ENCODE assay signal across 15 cellular contexts in the genomic region with DNA sequence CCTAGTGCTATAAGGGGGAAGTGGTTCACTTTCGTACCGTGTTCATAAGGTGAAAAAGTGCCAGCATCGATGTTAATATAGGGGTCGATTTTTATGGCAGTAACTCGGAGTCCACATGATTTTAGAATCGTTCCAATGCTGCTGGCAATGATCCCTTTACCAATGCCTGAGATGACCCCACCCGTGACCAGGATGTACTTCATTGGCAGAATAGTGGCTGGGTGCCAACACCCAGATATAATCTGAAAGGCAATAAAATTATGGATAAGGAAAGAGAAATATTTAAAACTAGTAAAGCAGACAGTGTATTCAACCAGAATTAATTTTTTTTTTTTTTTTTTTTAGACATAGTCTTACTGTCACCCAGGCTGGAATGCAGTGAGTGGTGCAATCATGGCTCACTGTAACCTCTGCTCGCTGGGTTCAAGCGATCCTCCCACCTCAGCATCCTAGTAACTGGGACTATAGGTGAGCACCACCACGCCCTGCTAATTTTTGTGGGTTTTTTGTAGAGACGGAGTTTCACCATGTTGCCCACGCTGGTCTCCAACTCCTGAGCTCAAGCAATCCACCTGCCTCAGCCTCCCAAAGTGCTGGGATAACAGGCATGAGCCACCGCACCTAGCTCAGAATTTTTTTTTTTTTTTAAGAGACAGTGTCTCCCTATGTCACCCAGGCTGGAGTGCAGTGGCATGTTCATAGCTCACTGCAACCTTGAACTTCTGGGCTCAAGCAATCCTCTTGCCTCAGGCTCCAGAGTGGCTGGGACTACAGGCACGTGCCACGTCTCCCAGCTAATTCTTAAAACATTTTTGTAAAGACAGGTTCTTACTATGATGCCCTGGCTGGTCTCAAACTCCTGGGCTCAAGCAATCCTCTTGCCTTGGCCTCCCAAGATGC. TPM values are rescaled to one million over a fixed set of nuclear protein-coding genes. Genes with fewer than 3 reads are reported as not detected.
DNase-seq lines count a peak whose midpoint lies in the region; ATAC-seq and TF ChIP-seq lines count a peak whose summit lies in the region.
"Had no signal": no experiment of that assay in that cellular context is flagged by ENCODE, and none has a peak within 500 bp of the region (broad histone marks: within the 10 kb centered on the region; RNA-seq: fewer than 3 reads in every experiment).

No MANE protein-coding gene starts in this region.

- WGBS in right lobe of liver (ENCODE audit: insufficient coverage, low coverage, low lambda C conversion rate, missing lambda C conversion rate), result 56% methylated on average over 13 of the region's 15 CpGs
- WGBS in testis, 2 donors, result 72 to 76% methylated on average over 12 to 15 of the region's 15 CpGs

- no peaks in the 10 kb centered on the region for H3K79me2 ChIP-seq in SU-DHL-6 (ENCODE audit: insufficient read depth, low read length)

- TF ChIP-seq CTCF in C4-2B (conservative IDR thresholded peaks at IDR 0.05), result no peak
- no peak for TF ChIP-seq CTCF in SU-DHL-6 (IDR thresholded peaks at IDR 0.05; ENCODE audit: insufficient read depth, low read length, poor library complexity, severe bottlenecking)
- TF ChIP-seq CTCF in right lobe of liver (IDR thresholded peaks at IDR 0.05), result no peak
- no peak for TF ChIP-seq CTCF in testis (IDR thresholded peaks at IDR 0.05)

- H3K4me2 ChIP-seq in SU-DHL-6 (ENCODE audit: low read depth, low read length, poor library complexity, severe bottlenecking), result no peak overlapping the region

- intact Hi-C loops in right lobe of liver (cut with DNase I) (no loop called here), testis (cut with DNase I; ENCODE audit: low total_unique reads) (no loop called here)

- H2AFZ ChIP-seq in SU-DHL-6 (ENCODE audit: low read depth, low read length, severe bottlenecking), result no peak overlapping the region

- ATAC-seq in right lobe of liver, result peak; percentile 41 to 55 (median 50)
- ATAC-seq in GM19452 (IDR thresholded peaks at IDR 0.05; ENCODE audit: unreplicated experiment), result no peak
- ATAC-seq in esophagus mucosa, result no peak

- no peaks in the 10 kb centered on the region for H3K9me2 ChIP-seq in SU-DHL-6 (replicated peaks; ENCODE audit: insufficient read depth, low read length)

- H3K4me3 ChIP-seq in SU-DHL-6 (ENCODE audit: insufficient read depth, low read length, poor library complexity, severe bottlenecking) (no peak overlapping the region), right lobe of liver (no peak overlapping the region), testis (no peak overlapping the region)

- no peaks in the 10 kb centered on the region for H3K36me3 ChIP-seq in SU-DHL-6 (ENCODE audit: low read length)
- no peaks in the 10 kb centered on the region for H3K36me3 ChIP-seq in right lobe of liver
- H3K36me3 ChIP-seq in testis (ENCODE audit: low read depth, missing control alignments), result no peaks in the 10 kb centered on the region

- H3K27me3 ChIP-seq in SU-DHL-6 (ENCODE audit: low read length), result no peaks in the 10 kb centered on the region
- no peaks in the 10 kb centered on the region for H3K27me3 ChIP-seq in right lobe of liver
- H3K27me3 ChIP-seq in testis, result no peaks in the 10 kb centered on the region

- H3K9me3 ChIP-seq in SU-DHL-6 (ENCODE audit: insufficient read depth, low read length), result no peaks in the 10 kb centered on the region
- H3K9me3 ChIP-seq in right lobe of liver, result no peaks in the 10 kb centered on the region
- H3K9me3 ChIP-seq in testis, result no peaks in the 10 kb centered on the region

- peaks cover 21% of the 10 kb centered on the region for H3F3A ChIP-seq in SU-DHL-6 (ENCODE audit: insufficient read depth)

- H3K9ac ChIP-seq in SU-DHL-6 (ENCODE audit: low read length), result no peak overlapping the region

- DNase-seq in right lobe of liver (no peak), testis (peak; percentile 15), NCI-H187 treated with DMSO at 0.1 percent for 48 hours (lab: John Stamatoyannopoulos, UW) (no peak)
- DNase-seq: DMS53, GOT3, H9 had no signal

- peak overlapping the region; percentile 85 for H3K27ac ChIP-seq in C4-2B
- H3K27ac ChIP-seq in SU-DHL-6 (ENCODE audit: low read depth, low read length), result peak overlapping the region; percentile 98
- H3K27ac ChIP-seq in right lobe of liver, result no peak overlapping the region
- no peak overlapping the region for H3K27ac ChIP-seq in testis
- H3K27ac ChIP-seq: 22Rv1 had no signal

- no peaks in the 10 kb centered on the region for H4K20me1 ChIP-seq in SU-DHL-6 (ENCODE audit: low read depth, low read length)

- TF ChIP-seq POLR2A in right lobe of liver (IDR thresholded peaks at IDR 0.05) (no peak), testis (IDR thresholded peaks at IDR 0.05) (no peak)

- H3K4me1 ChIP-seq in right lobe of liver, result peaks cover 0 to 5% (median 0%) of the 10 kb centered on the region in 4 donors
- no peaks in the 10 kb centered on the region for H3K4me1 ChIP-seq in testis

RNA-seq across cellular contexts. Expression of a gene that starts 9.5 kb away (rescaled TPM):
- 10 to 100 TPM in 1 of 6 experiments, 1 to 10 TPM in 5; 5.0 to 10.3 (median 8.8) TPM for total RNA-seq in right lobe of liver
- 1 to 10 TPM; 9.5 to 9.7 TPM for total RNA-seq in testis
- 3.2 TPM for polyA plus RNA-seq in testis (ENCODE audit: insufficient read depth, low read depth, low replicate concordance)
- 4.8 TPM for total RNA-seq in esophagus mucosa

RNA-seq across cellular contexts. Expression of a gene that starts 16.5 kb away (rescaled TPM):
- total RNA-seq in right lobe of liver, result 10 to 100 TPM; 22.5 to 35.7 (median 29.5) TPM
- total RNA-seq in testis, result 10 to 100 TPM; 15.6 to 17.1 TPM
- 9.0 TPM for polyA plus RNA-seq in testis (ENCODE audit: insufficient read depth, low read depth, low replicate concordance)
- total RNA-seq in esophagus mucosa, result 23.2 TPM

RNA-seq across cellular contexts. Expression of a gene that starts 53.0 kb away (rescaled TPM):
- total RNA-seq in right lobe of liver (not detected), testis (not detected), esophagus mucosa (not detected)
- polyA plus RNA-seq in testis (ENCODE audit: insufficient read depth, low read depth, low replicate concordance), result not detected
- total RNA-seq: A673, Daoy, H9, HT1080 had no signal
- polyA plus RNA-seq: BJ had no signal

Comparison
In these comparisons a context has a peak if more than half of its experiments do, and no peak if none do; other contexts are left out.
1. H3K27ac ChIP-seq: peak in C4-2B (single experiment) and SU-DHL-6 (single experiment); none in right lobe of liver (0 of 3) and testis (0 of 2).
2. ATAC-seq: peak in right lobe of liver (4 of 4); none in GM19452 (single experiment) and esophagus mucosa (single experiment).